Comparison of ENCODE assay signal across 16 cellular contexts in the genomic region with DNA sequence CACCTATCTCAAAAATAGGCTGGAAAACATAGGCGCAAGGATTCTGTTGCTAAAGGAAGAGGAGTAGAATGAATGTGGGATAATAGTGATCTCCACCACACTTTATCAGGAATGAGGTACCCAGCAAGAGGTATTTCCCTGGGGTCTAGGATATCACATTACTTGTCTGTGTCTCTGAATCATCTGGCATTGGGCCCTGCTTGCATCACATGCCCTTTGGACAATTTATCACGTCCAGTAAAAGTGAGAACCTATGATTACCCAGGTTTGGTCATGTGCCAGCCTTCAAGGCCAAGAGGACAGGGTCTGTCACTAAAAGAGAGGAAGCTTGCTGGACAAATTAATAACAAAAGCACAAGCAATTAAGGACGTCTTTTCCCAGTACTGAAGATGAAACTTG. TPM values are rescaled to one million over a fixed set of nuclear protein-coding genes. Genes with fewer than 3 reads are reported as not detected.
DNase-seq lines count a peak whose midpoint lies in the region; ATAC-seq and TF ChIP-seq lines count a peak whose summit lies in the region.
"Had no signal": no experiment of that assay in that cellular context is flagged by ENCODE, and none has a peak within 500 bp of the region (broad histone marks: within the 10 kb centered on the region; RNA-seq: fewer than 3 reads in every experiment).

No MANE protein-coding gene starts in this region.

- H3K4me3 Mint-ChIP-seq in progenitor cell of endocrine pancreas (ENCODE audit: low read depth), result no peak overlapping the region
- H3K4me3 Mint-ChIP-seq: CD4-positive, alpha-beta T cell had no signal

- peak overlapping the region; percentile 67 for H3K56ac ChIP-seq in mesendoderm (ENCODE audit: low read length)

- no CpG with 5 or more reads among the region's 3 CpGs for WGBS in mesendoderm (ENCODE audit: extremely low coverage, insufficient coverage, low lambda C conversion rate)

- H3K4me1 Mint-ChIP-seq in progenitor cell of endocrine pancreas (ENCODE audit: low read depth), result peaks cover 5% of the 10 kb centered on the region

- no peak overlapping the region for H3K23ac ChIP-seq in mesendoderm (ENCODE audit: low read length)

- H3K4me1 ChIP-seq in mesendoderm (ENCODE audit: control insufficient read depth, low read depth, low read length), result peaks cover 2% of the 10 kb centered on the region
- H3K4me1 ChIP-seq: lower lobe of right lung, testis had no signal

- H3K36me3 ChIP-seq in mesendoderm (ENCODE audit: control insufficient read depth, insufficient read depth, low read length), result no peaks in the 10 kb centered on the region
- H3K36me3 ChIP-seq: lower lobe of right lung, spleen had no signal

- no peaks in the 10 kb centered on the region for H3K27me3 Mint-ChIP-seq in progenitor cell of endocrine pancreas
- H3K27me3 Mint-ChIP-seq: CD4-positive, alpha-beta T cell had no signal

- no peak overlapping the region for H4K5ac ChIP-seq in mesendoderm (ENCODE audit: low read length)

- no peak overlapping the region for H3K27ac Mint-ChIP-seq in progenitor cell of endocrine pancreas
- H3K27ac Mint-ChIP-seq: CD4-positive, alpha-beta T cell had no signal

- H2BK120ac ChIP-seq in mesendoderm (ENCODE audit: low read depth, low read length), result no peak overlapping the region

- DNase-seq in HCEC 1CT (peak; percentile 5), NCI-H226 (peak; percentile 78), choroid plexus epithelial cell (ENCODE audit: low read depth) (peak; percentile 63), mesendoderm (peak; percentile 48), Kasumi-1 (lab: John Stamatoyannopoulos, UW) (no peak), progenitor cell of endocrine pancreas (ENCODE audit: low spot score, unreplicated experiment) (no peak)
- DNase-seq: activated CD4-positive, alpha-beta T cell treated with anti-CD3 and anti-CD28 coated beads, Interleukin-2, amount 50 U/mL, for 48 hours; activated effector memory CD4-positive, alpha-beta T cell treated with Interleukin-2 at 50 U/mL for 16 hours; CD4-positive, alpha-beta T cell; lower lobe of right lung; nucleus accumbens; spleen; testis had no signal

- no peak overlapping the region for H3K18ac ChIP-seq in mesendoderm (ENCODE audit: low read length)

- no peak overlapping the region for H3K4ac ChIP-seq in mesendoderm (ENCODE audit: low read depth, low read length)

- ATAC-seq in HG02938 (IDR thresholded peaks at IDR 0.05; ENCODE audit: unreplicated experiment), result no peak
- no peak for ATAC-seq in HG02571 (IDR thresholded peaks at IDR 0.05; ENCODE audit: unreplicated experiment)
- ATAC-seq: lower lobe of right lung, Panc1 had no signal

- H3K36me3 Mint-ChIP-seq in progenitor cell of endocrine pancreas (ENCODE audit: insufficient read depth), result no peaks in the 10 kb centered on the region

- no peak overlapping the region for H3K9ac ChIP-seq in mesendoderm (ENCODE audit: low read length)

- no peak overlapping the region for H3K4me3 ChIP-seq in choroid plexus epithelial cell (ENCODE audit: low read depth, low read length)
- H3K4me3 ChIP-seq in mesendoderm (ENCODE audit: low read length), result no peak overlapping the region
- H3K4me3 ChIP-seq: lower lobe of right lung, spleen, testis had no signal

- H3K27me3 ChIP-seq in mesendoderm (ENCODE audit: insufficient read depth, low read length, poor library complexity), result no peaks in the 10 kb centered on the region
- H3K27me3 ChIP-seq: spleen, testis had no signal

- H4K8ac ChIP-seq in mesendoderm (ENCODE audit: low read depth, low read length), result peak overlapping the region; percentile 15

- H3K4me2 ChIP-seq in mesendoderm (ENCODE audit: low read length), result no peak overlapping the region

- no peaks in the 10 kb centered on the region for H3K79me2 ChIP-seq in mesendoderm (ENCODE audit: control insufficient read depth, insufficient read depth, low read length)

- no peak for TF ChIP-seq CTCF in choroid plexus epithelial cell (conservative IDR thresholded peaks at IDR 0.05; ENCODE audit: low read depth, low read length)
- TF ChIP-seq CTCF in progenitor cell of endocrine pancreas (IDR thresholded peaks at IDR 0.05; ENCODE audit: unreplicated experiment), result no peak

- H2AK5ac ChIP-seq in mesendoderm (ENCODE audit: low read length), result no peak overlapping the region

- no peak overlapping the region for H2BK5ac ChIP-seq in mesendoderm (ENCODE audit: low read length)

- H3K27ac ChIP-seq in mesendoderm (ENCODE audit: low read depth, low read length), result no peak overlapping the region
- H3K27ac ChIP-seq: lower lobe of right lung, spleen, testis had no signal

- H2BK15ac ChIP-seq in mesendoderm (replicated peaks; ENCODE audit: low read depth), result no peak overlapping the region

- no peaks in the 10 kb centered on the region for H3K79me1 ChIP-seq in mesendoderm (ENCODE audit: low read length)

- H3K9me3 Mint-ChIP-seq in progenitor cell of endocrine pancreas (ENCODE audit: low read depth), result no peaks in the 10 kb centered on the region
- H3K9me3 Mint-ChIP-seq: CD4-positive, alpha-beta T cell had no signal

RNA-seq across cellular contexts. Expression of gene TRAPPC8, which starts 11.4 kb away (rescaled TPM):
- polyA plus RNA-seq in mesendoderm (2013, experiment 1 of 2), result 28.2 TPM
- 26.4 TPM for polyA plus RNA-seq in mesendoderm (2013, experiment 2 of 2)
- 39.8 and 45.3 TPM in 2 replicates for total RNA-seq in progenitor cell of endocrine pancreas

Comparison
In these comparisons a context has a peak if more than half of its experiments do, and no peak if none do; other contexts are left out.
1. DNase-seq: peak in HCEC 1CT (single experiment), NCI-H226 (single experiment), choroid plexus epithelial cell (single experiment) and mesendoderm (single experiment); none in Kasumi-1 (0 of 2) and progenitor cell of endocrine pancreas (single experiment).